16 cellular contexts compared by ENCODE assay signal in genomic region chr20:58751956-58752355, GRCh38. TPM values are rescaled to one million over a fixed set of nuclear protein-coding genes. Genes with fewer than 3 reads are reported as not detected.
DNase-seq lines count a peak whose midpoint lies in the region; ATAC-seq and TF ChIP-seq lines count a peak whose summit lies in the region.
"Had no signal": no experiment of that assay in that cellular context is flagged by ENCODE, and none has a peak within 500 bp of the region (broad histone marks: within the 10 kb centered on the region; RNA-seq: fewer than 3 reads in every experiment).

No MANE protein-coding gene starts in this region.

- peak; percentile 11 for DNase-seq in right atrium auricular region (ENCODE audit: low spot score)
- no peak for DNase-seq in cardiac septum (ENCODE audit: low spot score)
- peak; percentile 25 for DNase-seq in endodermal cell
- peak; percentile 28 for DNase-seq in spleen
- DNase-seq in A673 (ENCODE audit: low spot score): no peak
- DNase-seq in NCI-H2171 (lab: John Stamatoyannopoulos, UW): no peak
- DNase-seq: CD8-positive, alpha-beta T cell; COR-L47; DND-41; GDM1; GM23248; H9 had no signal

- no peak overlapping the region for H3K27ac Mint-ChIP-seq in endodermal cell
- H3K27ac Mint-ChIP-seq: CD14-positive monocyte; CD8-positive, alpha-beta T cell had no signal

- no peaks in the 10 kb centered on the region for H3K9me3 Mint-ChIP-seq in endodermal cell
- H3K9me3 Mint-ChIP-seq: CD14-positive monocyte; CD8-positive, alpha-beta T cell had no signal

- H3K27ac ChIP-seq in right atrium auricular region (no peak overlapping the region), endodermal cell (ENCODE audit: low read depth, low read length) (no peak overlapping the region), spleen (no peak overlapping the region), A673 (ENCODE audit: low read depth, low read length, poor library complexity, severe bottlenecking) (no peak overlapping the region)
- H3K27ac ChIP-seq: A549, GM23248 had no signal

- H3K4me1 Mint-ChIP-seq in endodermal cell: peaks cover 6% of the 10 kb centered on the region
- H3K4me1 Mint-ChIP-seq: CD14-positive monocyte had no signal

- H3K4me1 ChIP-seq in right atrium auricular region: no peaks in the 10 kb centered on the region
- no peaks in the 10 kb centered on the region for H3K4me1 ChIP-seq in endodermal cell (ENCODE audit: control insufficient read depth, insufficient read depth, low read length)
- H3K4me1 ChIP-seq in spleen: no peaks in the 10 kb centered on the region
- no peaks in the 10 kb centered on the region for H3K4me1 ChIP-seq in A673 (ENCODE audit: insufficient read depth, low read length, poor library complexity, severe bottlenecking)
- H3K4me1 ChIP-seq: A549 had no signal

- H3K4me3 ChIP-seq in right atrium auricular region (no peak overlapping the region), endodermal cell (ENCODE audit: low read length) (no peak overlapping the region), spleen (no peak overlapping the region), A673 (ENCODE audit: low read depth, low read length, poor library complexity, severe bottlenecking) (no peak overlapping the region)
- H3K4me3 ChIP-seq: A549, GM23248 had no signal

- BruUV-seq in A673 (replicated peaks; lab: Mats Ljungman, UMichigan): no TSS peak

- WGBS in endodermal cell (ENCODE audit: insufficient coverage in 1 of 2, insufficient read length in 1 of 2), 2 experiments: 93 to 95% methylated on average over 5 to 10 of the region's 10 CpGs
- WGBS in spleen, 5 donors: 82 to 95% (median 94%) methylated on average over 10 of the region's 10 CpGs

- TF ChIP-seq CTCF in right atrium auricular region (IDR thresholded peaks at IDR 0.05): no peak
- TF ChIP-seq CTCF in endodermal cell (conservative IDR thresholded peaks at IDR 0.05): no peak
- no peak for TF ChIP-seq CTCF in spleen (IDR thresholded peaks at IDR 0.05 in 8 of 11, conservative IDR thresholded peaks at IDR 0.05 in 3 of 11)
- TF ChIP-seq CTCF in A673 (conservative IDR thresholded peaks at IDR 0.05; ENCODE audit: low read depth, low read length): no peak

- H3K4me3 Mint-ChIP-seq in endodermal cell: no peak overlapping the region
- H3K4me3 Mint-ChIP-seq: CD14-positive monocyte; CD8-positive, alpha-beta T cell; H9 had no signal

- H3K36me3 ChIP-seq in right atrium auricular region (no peaks in the 10 kb centered on the region), endodermal cell (ENCODE audit: control insufficient read depth, insufficient read depth, low read length) (no peaks in the 10 kb centered on the region), spleen (no peaks in the 10 kb centered on the region), A673 (ENCODE audit: insufficient read depth, low read length, poor library complexity, severe bottlenecking) (no peaks in the 10 kb centered on the region)

- H3K27me3 Mint-ChIP-seq in endodermal cell (ENCODE audit: insufficient read depth): peaks cover 20% of the 10 kb centered on the region

- no peak for TF ChIP-seq POLR2A in spleen (IDR thresholded peaks at IDR 0.05)

- CTCF ChIA-PET in A673 (lab: Charles Lee): no interaction called here

- no peaks in the 10 kb centered on the region for H3K36me3 Mint-ChIP-seq in endodermal cell (ENCODE audit: low read depth)
- H3K36me3 Mint-ChIP-seq: CD14-positive monocyte; CD8-positive, alpha-beta T cell had no signal

- POLR2A ChIA-PET in A673 (lab: Charles Lee; ENCODE audit: low non-redundant PET): no interaction called here

- no peak for ATAC-seq in GM18520 (IDR thresholded peaks at IDR 0.05; ENCODE audit: unreplicated experiment)
- ATAC-seq: A549; CD8-positive, alpha-beta T cell; HepG2 had no signal

- H3K9me3 ChIP-seq in right atrium auricular region (no peaks in the 10 kb centered on the region), endodermal cell (ENCODE audit: control insufficient read depth, low read length) (no peaks in the 10 kb centered on the region), spleen (no peaks in the 10 kb centered on the region), A673 (ENCODE audit: low read depth, low read length, poor library complexity, severe bottlenecking) (no peaks in the 10 kb centered on the region)
- H3K9me3 ChIP-seq: A549 had no signal

- intact Hi-C loops in cardiac septum (cut with DNase I): no loop called here
- intact Hi-C loops in spleen (cut with DNase I; ENCODE audit: low total_unique reads): no loop called here
- intact Hi-C loops in A673 (cut with micrococcal nuclease; ENCODE audit: unreplicated experiment): no loop called here

- no peaks in the 10 kb centered on the region for H3K27me3 ChIP-seq in right atrium auricular region
- no peaks in the 10 kb centered on the region for H3K27me3 ChIP-seq in endodermal cell (ENCODE audit: control insufficient read depth, insufficient read depth, low read length, poor library complexity, severe bottlenecking)
- H3K27me3 ChIP-seq in spleen (replicated peaks in 1 of 7): peaks cover 0 to 43% (median 0%) of the 10 kb centered on the region in 7 donors
- peaks cover 38% of the 10 kb centered on the region for H3K27me3 ChIP-seq in A673 (replicated peaks; ENCODE audit: insufficient read depth, low read depth, low read length, poor library complexity)

- H3K9ac ChIP-seq in endodermal cell (ENCODE audit: extremely low read depth, low read length, poor library complexity, severe bottlenecking): no peak overlapping the region
- H3K9ac ChIP-seq: GM23248 had no signal

RNA-seq across cellular contexts. Expression of gene NPEPL1, which starts 59.4 kb away (rescaled TPM):
- 10 to 100 TPM; 12.2 to 14.1 TPM for total RNA-seq in right atrium auricular region
- 31.5 TPM for total RNA-seq in cardiac septum
- 10 to 100 TPM; 52.9 to 72.8 TPM for total RNA-seq in endodermal cell
- 24.1 TPM for polyA plus RNA-seq in endodermal cell (2013, experiment 1 of 2)
- polyA plus RNA-seq in endodermal cell (2013, experiment 2 of 2): 22.4 TPM
- 10 to 100 TPM; 31.7 to 61.7 (median 56.4) TPM for total RNA-seq in spleen
- polyA plus RNA-seq in spleen: 10 to 100 TPM; 19.3 to 56.7 (median 50.6) TPM
- total RNA-seq in A673 (2021): 15.8 and 19.9 TPM in 2 replicates

Comparison
In these comparisons a context has a peak if more than half of its experiments do, and no peak if none do; other contexts are left out.
1. DNase-seq: peak in right atrium auricular region (single experiment), endodermal cell (single experiment) and spleen (single experiment); none in cardiac septum (single experiment), A673 (single experiment) and NCI-H2171 (single experiment).